19 cellular contexts compared by ENCODE assay signal in the genomic region with DNA sequence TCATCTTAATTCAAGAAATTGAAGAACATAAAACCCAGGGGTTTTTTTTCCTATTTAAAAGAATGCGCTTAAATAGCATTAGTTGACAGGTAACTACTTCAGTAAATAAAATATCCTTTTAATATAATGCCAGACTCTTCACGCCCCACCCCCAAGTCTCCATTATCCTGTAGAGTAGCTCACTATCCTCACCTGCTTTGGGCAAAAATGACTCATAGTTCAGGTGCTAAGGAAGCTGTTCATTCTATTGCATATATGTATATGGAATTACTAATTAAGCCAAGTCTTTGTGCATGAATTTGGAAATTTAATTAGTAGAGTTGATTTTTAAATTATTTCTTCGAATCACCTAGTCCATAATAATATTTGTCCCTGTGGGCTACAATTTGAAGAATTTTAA.
A peak's percentile ranks its signal among the peaks of the same experiment; 100 is the strongest.
DNase-seq lines count a peak whose midpoint lies in the region; FAIRE-seq and TF ChIP-seq lines count a peak whose summit lies in the region.
"Had no signal": no experiment of that assay in that cellular context is flagged by ENCODE, and none has a peak within 500 bp of the region (broad histone marks: within the 10 kb centered on the region; RNA-seq: fewer than 3 reads in every experiment).

No MANE protein-coding gene starts in this region.

- DNase-seq in MCF 10A (ENCODE audit: unreplicated experiment) (peak; percentile 46), breast epithelium (ENCODE audit: low spot score in 2 of 2) (no peak), epithelial cell of esophagus (ENCODE audit: low read depth) (peak; percentile 85), keratinocyte (ENCODE audit: low read depth, low spot score) (no peak), osteocyte (ENCODE audit: extremely low spot score, unreplicated experiment) (no peak), kidney (no peak), pons (ENCODE audit: low spot score) (no peak)
- DNase-seq: AML-193; CD4-positive, alpha-beta T cell; DMS153; DMS79; GDM1; HCEC 1CT had no signal

- H3K4me3 ChIP-seq in breast epithelium: no peak overlapping the region
- no peak overlapping the region for H3K4me3 ChIP-seq in epithelial cell of esophagus (ENCODE audit: low read length)
- no peak overlapping the region for H3K4me3 ChIP-seq in keratinocyte (ENCODE audit: control insufficient read depth in 2 of 3, extremely low read depth in 1 of 3, insufficient read depth in 2 of 3, low read depth in 1 of 3, low read length in 3 of 3)
- no peak overlapping the region for H3K4me3 ChIP-seq in kidney (ENCODE audit: low read length in 2 of 2)
- H3K4me3 ChIP-seq: A549, GM23338 had no signal

- dilution Hi-C loops in keratinocyte (cut with MboI; ENCODE audit: extremely low pct_ligation_motif_present, low sequenced_read_pairs): no loop called here

- FAIRE-seq in keratinocyte (lab: Jason Lieb, UNC) (peak; percentile 20), kidney (lab: Jason Lieb, UNC) (no peak)
- FAIRE-seq: A549, GM12892, GM18507 had no signal

- peak overlapping the region; percentile 85 for H3K27ac Mint-ChIP-seq in MCF 10A (ENCODE audit: low read depth, unreplicated experiment)
- no peak overlapping the region for H3K27ac Mint-ChIP-seq in osteocyte (ENCODE audit: unreplicated experiment)
- H3K27ac Mint-ChIP-seq: CD4-positive, alpha-beta T cell; GM23338 had no signal

- POLR2A ChIA-PET in MCF 10A (lab: Yijun Ruan, JAX): interaction anchor here (0.9 to 2.1 kb wide), 3 partner anchors 13 to 59 kb away, joined by 3 to 14 read pairs (median 5); no protein-coding TSS in a partner anchor

- H3K4me3 Mint-ChIP-seq in MCF 10A (ENCODE audit: unreplicated experiment) (no peak overlapping the region), osteocyte (ENCODE audit: unreplicated experiment) (no peak overlapping the region)
- H3K4me3 Mint-ChIP-seq: CD4-positive, alpha-beta T cell; GM23338 had no signal

- H3K9ac ChIP-seq in keratinocyte (ENCODE audit: control insufficient read depth, extremely low read depth, insufficient read depth, low read length) (no peak overlapping the region), kidney (ENCODE audit: low read length in 2 of 2) (no peak overlapping the region)

- TF ChIP-seq CTCF in MCF 10A (IDR thresholded peaks at IDR 0.05; ENCODE audit: unreplicated experiment): no peak
- TF ChIP-seq CTCF in breast epithelium (IDR thresholded peaks at IDR 0.05): no peak
- TF ChIP-seq CTCF in epithelial cell of esophagus (IDR thresholded peaks at IDR 0.05; ENCODE audit: insufficient read depth, low read depth, low read length, missing control alignments): no peak
- TF ChIP-seq CTCF in keratinocyte (optimal IDR thresholded peaks at IDR 0.05 in 1 of 3, IDR thresholded peaks at IDR 0.05 in 1 of 3, conservative IDR thresholded peaks at IDR 0.05 in 1 of 3; ENCODE audit: extremely low read depth in 1 of 3, insufficient read depth in 2 of 3, low read length in 3 of 3): no peak
- TF ChIP-seq CTCF in osteocyte (IDR thresholded peaks at IDR 0.05): no peak
- TF ChIP-seq CTCF in kidney (IDR thresholded peaks at IDR 0.05; ENCODE audit: borderline replicate concordance, extremely low read depth, insufficient read depth): no peak

- H3K4me1 ChIP-seq in breast epithelium (no peaks in the 10 kb centered on the region), keratinocyte (ENCODE audit: control insufficient read depth, extremely low read depth, insufficient read depth, low read length) (peaks cover 34% of the 10 kb centered on the region), kidney (ENCODE audit: control insufficient read depth in 1 of 2, insufficient read depth in 1 of 2, low read depth in 1 of 2, low read length in 2 of 2) (no peaks in the 10 kb centered on the region)
- H3K4me1 ChIP-seq: A549 had no signal

- no peaks in the 10 kb centered on the region for H3K27me3 Mint-ChIP-seq in MCF 10A (ENCODE audit: insufficient read depth, unreplicated experiment)
- no peaks in the 10 kb centered on the region for H3K27me3 Mint-ChIP-seq in osteocyte (ENCODE audit: unreplicated experiment)
- H3K27me3 Mint-ChIP-seq: CD4-positive, alpha-beta T cell had no signal

- H4K20me1 ChIP-seq in keratinocyte (ENCODE audit: control insufficient read depth, extremely low read depth, insufficient read depth, low read length): no peaks in the 10 kb centered on the region

- CTCF ChIA-PET in MCF 10A (lab: Yijun Ruan, JAX): no interaction called here

- TF ChIP-seq POLR2A in breast epithelium (IDR thresholded peaks at IDR 0.05): no peak

- peaks cover 40% of the 10 kb centered on the region for H3K4me1 Mint-ChIP-seq in MCF 10A (ENCODE audit: insufficient read depth, unreplicated experiment)
- peaks cover 16% of the 10 kb centered on the region for H3K4me1 Mint-ChIP-seq in osteocyte (ENCODE audit: unreplicated experiment)
- H3K4me1 Mint-ChIP-seq: GM23338 had no signal

- intact Hi-C loops in MCF 10A (cut with micrococcal nuclease) (loop anchor here (1.0 kb wide), 1 partner anchor 25 kb away; no protein-coding TSS in a partner anchor), breast epithelium (cut with DNase I; ENCODE audit: low total_unique reads) (no loop called here), kidney (cut with DNase I) (no loop called here)

- H3K36me3 Mint-ChIP-seq in MCF 10A (ENCODE audit: insufficient read depth, unreplicated experiment): no peaks in the 10 kb centered on the region
- no peaks in the 10 kb centered on the region for H3K36me3 Mint-ChIP-seq in osteocyte (ENCODE audit: unreplicated experiment)

- no peaks in the 10 kb centered on the region for H3K9me1 ChIP-seq in keratinocyte (ENCODE audit: control insufficient read depth, extremely low read depth, insufficient read depth, low read length)

- no peaks in the 10 kb centered on the region for H3K79me2 ChIP-seq in keratinocyte (ENCODE audit: control insufficient read depth, insufficient read depth, low read length)

- no peak overlapping the region for H3K27ac ChIP-seq in breast epithelium
- peak overlapping the region; percentile 78 for H3K27ac ChIP-seq in keratinocyte (ENCODE audit: control insufficient read depth, insufficient read depth, low read length)
- H3K27ac ChIP-seq in kidney (ENCODE audit: low read depth in 2 of 2, low read length in 2 of 2): no peak overlapping the region
- H3K27ac ChIP-seq: 22Rv1, A549, C4-2B had no signal

- no peaks in the 10 kb centered on the region for H3K9me3 Mint-ChIP-seq in MCF 10A (ENCODE audit: unreplicated experiment)
- no peaks in the 10 kb centered on the region for H3K9me3 Mint-ChIP-seq in osteocyte (ENCODE audit: unreplicated experiment)
- H3K9me3 Mint-ChIP-seq: CD4-positive, alpha-beta T cell; GM23338 had no signal

- H3K9me3 ChIP-seq in breast epithelium (no peaks in the 10 kb centered on the region), keratinocyte (ENCODE audit: control insufficient read depth, low read depth, low read length) (no peaks in the 10 kb centered on the region), kidney (ENCODE audit: control insufficient read depth in 1 of 2, low read length in 2 of 2) (no peaks in the 10 kb centered on the region)
- H3K9me3 ChIP-seq: A549 had no signal

- no TSS peak for BruUV-seq in MCF 10A (replicated peaks; lab: Mats Ljungman, UMichigan)

- H2AFZ ChIP-seq in keratinocyte (ENCODE audit: control insufficient read depth, low read length): no peak overlapping the region
- H2AFZ ChIP-seq: GM23338 had no signal

- H3K36me3 ChIP-seq in breast epithelium: no peaks in the 10 kb centered on the region
- no peaks in the 10 kb centered on the region for H3K36me3 ChIP-seq in keratinocyte (ENCODE audit: control insufficient read depth in 2 of 2, extremely low read depth in 1 of 2, insufficient read depth in 2 of 2, low read length in 2 of 2)
- no peaks in the 10 kb centered on the region for H3K36me3 ChIP-seq in kidney (ENCODE audit: control insufficient read depth in 1 of 2, insufficient read depth in 2 of 2, low read length in 2 of 2)

- peak overlapping the region; percentile 53 for H3K4me2 ChIP-seq in keratinocyte (ENCODE audit: control insufficient read depth, extremely low read depth, insufficient read depth, low read depth, low read length)
- H3K4me2 ChIP-seq: A549, GM23338 had no signal

- H3K27me3 ChIP-seq in breast epithelium (no peaks in the 10 kb centered on the region), keratinocyte (ENCODE audit: control insufficient read depth, extremely low read depth, insufficient read depth, low read length) (no peaks in the 10 kb centered on the region)

Comparison
In these comparisons a context has a peak if more than half of its experiments do, and no peak if none do; other contexts are left out.
1. DNase-seq: peak in MCF 10A (single experiment) and epithelial cell of esophagus (single experiment); none in breast epithelium (0 of 2), keratinocyte (single experiment), osteocyte (single experiment), kidney (single experiment) and pons (single experiment).